In genomic region chr1:17440827-17441168, GRCh38 we compare ENCODE assay signal across 10 cellular contexts. TPM values are rescaled to one million over a fixed set of nuclear protein-coding genes. Genes with fewer than 3 reads are reported as not detected.
A peak's percentile ranks its signal among the peaks of the same experiment; 100 is the strongest.
DNase-seq lines count a peak whose midpoint lies in the region; ATAC-seq and TF ChIP-seq lines count a peak whose summit lies in the region.
"Had no signal": no experiment of that assay in that cellular context is flagged by ENCODE, and none has a peak within 500 bp of the region (broad histone marks: within the 10 kb centered on the region; RNA-seq: fewer than 3 reads in every experiment).

No MANE protein-coding gene starts in this region.

- 94% methylated on average over 6 of the region's 6 CpGs for WGBS in SK-N-SH (ENCODE audit: low lambda C conversion rate)

- H3K4me3 ChIP-seq in SK-N-SH (ENCODE audit: low read depth in 2 of 2, low read length in 1 of 2): peak overlapping the region; percentile 55 to 99; a peak in 3 of 4 replicates
- H3K4me3 ChIP-seq in rectal smooth muscle tissue (ENCODE audit: low read length): no peak overlapping the region

- H3K4me1 ChIP-seq in SK-N-SH (ENCODE audit: control insufficient read depth in 1 of 2, insufficient read depth in 2 of 2, low read depth in 1 of 2, low read length in 1 of 2) (peaks cover 21 to 46% of the 10 kb centered on the region in 2 experiments), rectal smooth muscle tissue (ENCODE audit: control insufficient read depth, insufficient read depth, low read length) (peaks cover 13% of the 10 kb centered on the region)

- H3K4me3 Mint-ChIP-seq in activated CD4-positive, alpha-beta T cell treated with anti-CD3 and anti-CD28 coated beads for 36 hours: peak overlapping the region; percentile 96

- DNase-seq in activated CD4-positive, alpha-beta T cell treated with anti-CD3 and anti-CD28 coated beads for 36 hours: no peak
- no peak for DNase-seq in activated CD4-positive, alpha-beta T cell treated with anti-CD3 and anti-CD28 coated beads for 1 hour
- DNase-seq in SK-N-SH (no peak), epithelial cell of prostate (ENCODE audit: low read depth, low spot score) (no peak), NCI-H2196 treated with DMSO at 0.1 percent for 48 hours (lab: John Stamatoyannopoulos, UW; ENCODE audit: unreplicated experiment) (no peak)
- DNase-seq in stimulated activated naive CD4-positive, alpha-beta T cell treated with Interleukin-2 at 50 U/mL for 16 hours (lab: John Stamatoyannopoulos, UW): no peak
- no peak for DNase-seq in stimulated activated CD4-positive, alpha-beta T cell treated with anti-CD3 and anti-CD28 coated beads, Interleukin-2, amount 100 ng/mL, for 24 hours
- DNase-seq: amygdala, NCI-H446 had no signal

- H3K36me3 ChIP-seq in SK-N-SH (replicated peaks in 1 of 2; ENCODE audit: control insufficient read depth in 1 of 2, insufficient read depth in 2 of 2, low read length in 1 of 2): peaks cover 3 to 6% of the 10 kb centered on the region in 2 experiments
- no peaks in the 10 kb centered on the region for H3K36me3 ChIP-seq in rectal smooth muscle tissue (ENCODE audit: control insufficient read depth, insufficient read depth, low read length)

- H3K27ac Mint-ChIP-seq in activated CD4-positive, alpha-beta T cell treated with anti-CD3 and anti-CD28 coated beads for 36 hours: peak overlapping the region; percentile 83

- H3K27me3 ChIP-seq in SK-N-SH (ENCODE audit: insufficient read depth) (no peaks in the 10 kb centered on the region), rectal smooth muscle tissue (ENCODE audit: control insufficient read depth, insufficient read depth, low read length) (no peaks in the 10 kb centered on the region)

- no peaks in the 10 kb centered on the region for H3K27me3 Mint-ChIP-seq in activated CD4-positive, alpha-beta T cell treated with anti-CD3 and anti-CD28 coated beads for 36 hours

- TF ChIP-seq RAD21 in SK-N-SH (IDR thresholded peaks at IDR 0.05; ENCODE audit: low read length): no peak

- TF ChIP-seq EP300 in SK-N-SH (IDR thresholded peaks at IDR 0.05; ENCODE audit: borderline replicate concordance in 1 of 2, low read depth in 1 of 2, low read length in 1 of 2): no peak

- peak overlapping the region; percentile 96 for H3K4me2 ChIP-seq in SK-N-SH

- H3K4me1 Mint-ChIP-seq in activated CD4-positive, alpha-beta T cell treated with anti-CD3 and anti-CD28 coated beads for 36 hours: peaks cover 32% of the 10 kb centered on the region

- no peak for TF ChIP-seq CTCF in SK-N-SH (IDR thresholded peaks at IDR 0.05)

- no peak overlapping the region; the same call in 1 of the 2 replicates for H3K9ac ChIP-seq in SK-N-SH
- H3K9ac ChIP-seq in rectal smooth muscle tissue (ENCODE audit: low read length): peak overlapping the region; percentile 0

- intact Hi-C loops in activated CD4-positive, alpha-beta T cell treated with anti-CD3 and anti-CD28 coated beads for 36 hours (cut with DNase I, micrococcal nuclease): no loop called here

- POLR2A ChIA-PET in activated CD4-positive, alpha-beta T cell treated with anti-CD3 and anti-CD28 coated beads for 36 hours (lab: Charles Lee): no interaction called here
- POLR2A ChIA-PET in SK-N-SH (lab: Yijun Ruan, JAX): no interaction called here

- H3K27ac ChIP-seq in SK-N-SH (ENCODE audit: low read depth in 2 of 2, low read length in 1 of 2): peak overlapping the region in 1 of 2 experiments; percentile 12; a peak in 1 of 4 replicates
- H3K27ac ChIP-seq in epithelial cell of prostate: peak overlapping the region; percentile 100
- no peak overlapping the region for H3K27ac ChIP-seq in rectal smooth muscle tissue (ENCODE audit: low read depth, low read length)

- H3K36me3 Mint-ChIP-seq in activated CD4-positive, alpha-beta T cell treated with anti-CD3 and anti-CD28 coated beads for 36 hours (ENCODE audit: low read depth): peaks cover 26% of the 10 kb centered on the region

- CTCF ChIA-PET in activated CD4-positive, alpha-beta T cell treated with anti-CD3 and anti-CD28 coated beads for 36 hours (lab: Charles Lee): no interaction called here
- CTCF ChIA-PET in SK-N-SH (lab: Yijun Ruan, JAX): interaction anchor here (0.7 to 5.7 kb wide), 10 partner anchors 11 to 221 kb away, joined by 3 to 35 read pairs (median 5); no protein-coding TSS in a partner anchor

- peaks cover 13% of the 10 kb centered on the region for H4K20me1 ChIP-seq in SK-N-SH (ENCODE audit: insufficient read depth)

- H3F3A ChIP-seq in SK-N-SH (replicated peaks; ENCODE audit: insufficient read depth): peaks cover 34% of the 10 kb centered on the region

- no peak for ATAC-seq in activated CD4-positive, alpha-beta T cell treated with anti-CD3 and anti-CD28 coated beads for 36 hours

- H2AFZ ChIP-seq in SK-N-SH (ENCODE audit: low read depth): no peak overlapping the region

- H3K9me2 ChIP-seq in SK-N-SH: no peaks in the 10 kb centered on the region

- peaks cover 36% of the 10 kb centered on the region for H3K79me2 ChIP-seq in SK-N-SH (ENCODE audit: insufficient read depth)

- H3K9me3 Mint-ChIP-seq in activated CD4-positive, alpha-beta T cell treated with anti-CD3 and anti-CD28 coated beads for 36 hours (ENCODE audit: low read depth): no peaks in the 10 kb centered on the region

- no peaks in the 10 kb centered on the region for H3K9me3 ChIP-seq in SK-N-SH

TF ChIP-seq in SK-N-SH, 30 proteins besides CTCF, POLR2A, EP300 and RAD21:
- TF ChIP-seq MEF2A (IDR thresholded peaks at IDR 0.05; ENCODE audit: borderline replicate concordance, low read depth) (no peak), RFX5 (IDR thresholded peaks at IDR 0.05; ENCODE audit: low read length) (no peak), TEAD4 (IDR thresholded peaks at IDR 0.05; ENCODE audit: borderline replicate concordance, insufficient read depth) (no peak)

RNA-seq across cellular contexts. Expression of gene RCC2, which starts 1.3 kb away (rescaled TPM):
- 100 to 1,000 TPM; 107 to 120 TPM for total RNA-seq in activated CD4-positive, alpha-beta T cell treated with anti-CD3 and anti-CD28 coated beads for 36 hours
- polyA plus RNA-seq in SK-N-SH (2012; rRNA removed): 48.2 and 53.8 TPM in 2 replicates
- polyA plus RNA-seq in SK-N-SH (2012; cell fraction: cytosol; rRNA removed): 33.7 and 41.4 TPM in 2 replicates
- 101 and 121 TPM in 2 replicates for polyA plus RNA-seq in SK-N-SH (2012; cell fraction: nucleus; rRNA removed)
